In the genomic region with DNA sequence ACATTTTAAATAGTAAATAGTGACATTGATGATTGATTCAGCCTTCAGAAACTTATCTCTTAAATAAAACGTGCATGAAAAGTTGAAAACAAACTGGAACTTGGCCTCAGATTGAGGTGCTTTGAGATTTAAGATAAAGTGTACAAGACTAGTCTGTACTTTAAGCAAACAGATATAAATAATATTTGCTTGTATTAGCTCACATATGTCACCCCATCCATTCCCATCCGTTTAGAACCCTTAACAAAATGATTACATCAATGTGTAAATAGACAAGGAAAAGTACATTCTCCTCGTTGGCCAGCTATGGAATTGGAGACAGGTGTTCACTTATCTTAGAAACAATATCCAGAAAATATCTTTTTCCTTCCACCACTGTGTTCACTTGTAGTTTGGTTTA, we compare ENCODE assay signal across 20 cellular contexts.
"Had no signal": no experiment of that assay in that cellular context is flagged by ENCODE, and none has a peak within 500 bp of the region (broad histone marks: within the 10 kb centered on the region; RNA-seq: fewer than 3 reads in every experiment).

No MANE protein-coding gene starts in this region.

- H3K4me1 Mint-ChIP-seq: naive thymus-derived CD8-positive, alpha-beta T cell; stimulated activated effector memory CD8-positive, alpha-beta T cell treated with anti-CD3 and anti-CD28 coated beads, Interleukin-12 subunit alpha, Interleukin-12 subunit beta, amount 100 ng/mL, for 72 hours; stimulated activated naive CD8-positive, alpha-beta T cell treated with anti-CD3 and anti-CD28 coated beads, Interleukin-15, amount 100 ng/mL, for 72 hours had no signal

- H3K27ac Mint-ChIP-seq: naive thymus-derived CD8-positive, alpha-beta T cell; stimulated activated effector memory CD8-positive, alpha-beta T cell treated with anti-CD3 and anti-CD28 coated beads, Interleukin-12 subunit alpha, Interleukin-12 subunit beta, amount 100 ng/mL, for 72 hours; stimulated activated naive CD8-positive, alpha-beta T cell treated with anti-CD3 and anti-CD28 coated beads, Interleukin-15, amount 100 ng/mL, for 72 hours had no signal

- H3K27me3 Mint-ChIP-seq: stimulated activated naive CD8-positive, alpha-beta T cell treated with anti-CD3 and anti-CD28 coated beads, Interleukin-15, amount 100 ng/mL, for 72 hours had no signal

- H3K36me3 Mint-ChIP-seq: naive thymus-derived CD8-positive, alpha-beta T cell; stimulated activated effector memory CD8-positive, alpha-beta T cell treated with anti-CD3 and anti-CD28 coated beads, Interleukin-12 subunit alpha, Interleukin-12 subunit beta, amount 100 ng/mL, for 72 hours had no signal

- ATAC-seq: heart left ventricle; left colon; left ventricle myocardium superior; naive thymus-derived CD8-positive, alpha-beta T cell; right cardiac atrium; stimulated activated effector memory CD8-positive, alpha-beta T cell treated with anti-CD3 and anti-CD28 coated beads, Interleukin-12 subunit alpha, Interleukin-12 subunit beta, amount 100 ng/mL, for 72 hours; stimulated activated naive CD8-positive, alpha-beta T cell treated with anti-CD3 and anti-CD28 coated beads, Interleukin-15, amount 100 ng/mL, for 72 hours; upper lobe of right lung had no signal

- H3K4me3 Mint-ChIP-seq: naive thymus-derived CD8-positive, alpha-beta T cell; stimulated activated effector memory CD8-positive, alpha-beta T cell treated with anti-CD3 and anti-CD28 coated beads, Interleukin-12 subunit alpha, Interleukin-12 subunit beta, amount 100 ng/mL, for 72 hours; stimulated activated naive CD8-positive, alpha-beta T cell treated with anti-CD3 and anti-CD28 coated beads, Interleukin-15, amount 100 ng/mL, for 72 hours had no signal

- H3K9me3 Mint-ChIP-seq: naive thymus-derived CD8-positive, alpha-beta T cell; stimulated activated effector memory CD8-positive, alpha-beta T cell treated with anti-CD3 and anti-CD28 coated beads, Interleukin-12 subunit alpha, Interleukin-12 subunit beta, amount 100 ng/mL, for 72 hours; stimulated activated naive CD8-positive, alpha-beta T cell treated with anti-CD3 and anti-CD28 coated beads, Interleukin-15, amount 100 ng/mL, for 72 hours had no signal

- DNase-seq: cortex of kidney; dorsolateral prefrontal cortex; effector CD8-positive, alpha-beta T cell; heart left ventricle; hippocampal formation; left colon; left ventricle myocardium superior; naive thymus-derived CD8-positive, alpha-beta T cell; ovary; right cardiac atrium; stimulated activated CD4-positive, alpha-beta T cell treated with anti-CD3 and anti-CD28 coated beads, Interleukin-2, amount 100 ng/mL, for 48 hours; stimulated activated CD8-positive, alpha-beta memory T cell treated with anti-CD3 and anti-CD28 coated beads, Interleukin-4, amount 100 ng/mL, for 48 hours; stimulated activated naive CD8-positive, alpha-beta T cell treated with anti-CD3 and anti-CD28 coated beads, Interleukin-15, amount 100 ng/mL, for 72 hours; testis; upper lobe of right lung had no signal

- H3K4me3 ChIP-seq: dorsolateral prefrontal cortex, heart left ventricle, lung, ovary, smooth muscle cell, testis, tibial nerve, upper lobe of right lung, vagina had no signal
